In the genomic region with DNA sequence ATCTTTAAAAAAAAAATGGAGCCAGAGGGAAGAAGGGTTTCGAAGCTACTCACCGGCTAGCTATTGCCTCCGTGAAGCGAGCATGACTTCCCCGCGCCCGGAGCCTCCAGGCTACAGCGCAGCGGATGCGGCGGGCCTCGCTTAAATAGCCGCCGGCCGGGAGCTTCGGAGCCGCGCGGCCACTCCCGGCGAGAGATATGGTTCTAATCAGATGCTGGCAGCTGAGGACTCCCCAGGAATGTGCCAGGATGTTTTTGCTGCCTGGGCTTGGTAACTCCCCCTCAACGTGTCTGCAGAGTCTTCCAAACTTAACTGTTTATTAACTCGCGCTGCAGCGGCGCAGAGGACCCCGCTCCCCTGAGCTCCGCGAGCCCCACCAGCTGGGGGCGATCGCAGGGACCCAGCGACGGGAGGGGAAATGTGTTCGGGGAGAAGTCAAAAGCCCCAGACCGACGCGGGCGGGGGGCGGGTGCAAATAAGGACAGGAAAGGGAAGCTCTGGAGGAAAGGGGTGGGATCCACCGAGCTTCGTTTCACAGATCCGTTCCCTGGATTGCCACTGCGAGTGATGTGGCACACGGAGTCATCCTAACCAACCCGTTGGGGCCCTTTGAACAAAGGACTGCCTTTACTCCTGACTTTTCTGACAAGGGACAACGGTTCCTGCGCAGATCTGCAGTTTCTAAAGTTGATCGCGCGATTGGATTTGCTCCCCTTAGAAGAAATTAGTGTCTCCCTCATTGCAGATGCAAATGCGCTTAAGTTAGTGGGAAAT, we compare ENCODE assay signal across 1 cellular context.
TF ChIP-seq lines count a peak whose summit lies in the region.

A gene (minus strand): TSS at position 230 of the 774 bp plus-strand sequence. CDS start 30,660 bp downstream, outside the sequence.

TF ChIP-seq in HepG2, 621 proteins besides CTCF, POLR2A, EP300 and RAD21 (continued from another document and continues in another):
- TF ChIP-seq, protein P1, sequence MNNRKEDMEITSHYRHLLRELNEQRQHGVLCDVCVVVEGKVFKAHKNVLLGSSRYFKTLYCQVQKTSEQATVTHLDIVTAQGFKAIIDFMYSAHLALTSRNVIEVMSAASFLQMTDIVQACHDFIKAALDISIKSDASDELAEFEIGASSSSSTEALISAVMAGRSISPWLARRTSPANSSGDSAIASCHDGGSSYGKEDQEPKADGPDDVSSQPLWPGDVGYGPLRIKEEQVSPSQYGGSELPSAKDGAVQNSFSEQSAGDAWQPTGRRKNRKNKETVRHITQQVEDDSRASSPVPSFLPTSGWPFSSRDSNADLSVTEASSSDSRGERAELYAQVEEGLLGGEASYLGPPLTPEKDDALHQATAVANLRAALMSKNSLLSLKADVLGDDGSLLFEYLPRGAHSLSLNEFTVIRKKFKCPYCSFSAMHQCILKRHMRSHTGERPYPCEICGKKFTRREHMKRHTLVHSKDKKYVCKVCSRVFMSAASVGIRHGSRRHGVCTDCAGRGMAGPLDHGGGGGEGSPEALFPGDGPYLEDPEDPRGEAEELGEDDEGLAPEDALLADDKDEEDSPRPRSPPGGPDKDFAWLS (CRISPR knock-in tag; IDR thresholded peaks at IDR 0.05; ENCODE audit: borderline replicate concordance) = no peak
- TF ChIP-seq, protein P2, sequence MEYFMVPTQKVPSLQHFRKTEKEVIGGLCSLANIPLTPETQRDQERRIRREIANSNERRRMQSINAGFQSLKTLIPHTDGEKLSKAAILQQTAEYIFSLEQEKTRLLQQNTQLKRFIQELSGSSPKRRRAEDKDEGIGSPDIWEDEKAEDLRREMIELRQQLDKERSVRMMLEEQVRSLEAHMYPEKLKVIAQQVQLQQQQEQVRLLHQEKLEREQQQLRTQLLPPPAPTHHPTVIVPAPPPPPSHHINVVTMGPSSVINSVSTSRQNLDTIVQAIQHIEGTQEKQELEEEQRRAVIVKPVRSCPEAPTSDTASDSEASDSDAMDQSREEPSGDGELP (IDR thresholded peaks at IDR 0.05; ENCODE audit: borderline replicate concordance, low read depth) = 0 out of 2 replicates have a peak, but pooled peaks have one; percentile 13
- no peak for TF ChIP-seq ZNF282 (IDR thresholded peaks at IDR 0.05; ENCODE audit: partially characterized antibody)
- no peak for TF ChIP-seq ZNF138 (CRISPR knock-in tag; IDR thresholded peaks at IDR 0.05; ENCODE audit: low read depth)
- no peak for TF ChIP-seq PCBP1 (IDR thresholded peaks at IDR 0.05; ENCODE audit: borderline replicate concordance, low read depth, low read length)
- TF ChIP-seq RFXAP (CRISPR knock-in tag; IDR thresholded peaks at IDR 0.05; ENCODE audit: borderline replicate concordance) = peak; percentile 67; the same call in 1 of the 2 replicates
- TF ChIP-seq, protein P3, sequence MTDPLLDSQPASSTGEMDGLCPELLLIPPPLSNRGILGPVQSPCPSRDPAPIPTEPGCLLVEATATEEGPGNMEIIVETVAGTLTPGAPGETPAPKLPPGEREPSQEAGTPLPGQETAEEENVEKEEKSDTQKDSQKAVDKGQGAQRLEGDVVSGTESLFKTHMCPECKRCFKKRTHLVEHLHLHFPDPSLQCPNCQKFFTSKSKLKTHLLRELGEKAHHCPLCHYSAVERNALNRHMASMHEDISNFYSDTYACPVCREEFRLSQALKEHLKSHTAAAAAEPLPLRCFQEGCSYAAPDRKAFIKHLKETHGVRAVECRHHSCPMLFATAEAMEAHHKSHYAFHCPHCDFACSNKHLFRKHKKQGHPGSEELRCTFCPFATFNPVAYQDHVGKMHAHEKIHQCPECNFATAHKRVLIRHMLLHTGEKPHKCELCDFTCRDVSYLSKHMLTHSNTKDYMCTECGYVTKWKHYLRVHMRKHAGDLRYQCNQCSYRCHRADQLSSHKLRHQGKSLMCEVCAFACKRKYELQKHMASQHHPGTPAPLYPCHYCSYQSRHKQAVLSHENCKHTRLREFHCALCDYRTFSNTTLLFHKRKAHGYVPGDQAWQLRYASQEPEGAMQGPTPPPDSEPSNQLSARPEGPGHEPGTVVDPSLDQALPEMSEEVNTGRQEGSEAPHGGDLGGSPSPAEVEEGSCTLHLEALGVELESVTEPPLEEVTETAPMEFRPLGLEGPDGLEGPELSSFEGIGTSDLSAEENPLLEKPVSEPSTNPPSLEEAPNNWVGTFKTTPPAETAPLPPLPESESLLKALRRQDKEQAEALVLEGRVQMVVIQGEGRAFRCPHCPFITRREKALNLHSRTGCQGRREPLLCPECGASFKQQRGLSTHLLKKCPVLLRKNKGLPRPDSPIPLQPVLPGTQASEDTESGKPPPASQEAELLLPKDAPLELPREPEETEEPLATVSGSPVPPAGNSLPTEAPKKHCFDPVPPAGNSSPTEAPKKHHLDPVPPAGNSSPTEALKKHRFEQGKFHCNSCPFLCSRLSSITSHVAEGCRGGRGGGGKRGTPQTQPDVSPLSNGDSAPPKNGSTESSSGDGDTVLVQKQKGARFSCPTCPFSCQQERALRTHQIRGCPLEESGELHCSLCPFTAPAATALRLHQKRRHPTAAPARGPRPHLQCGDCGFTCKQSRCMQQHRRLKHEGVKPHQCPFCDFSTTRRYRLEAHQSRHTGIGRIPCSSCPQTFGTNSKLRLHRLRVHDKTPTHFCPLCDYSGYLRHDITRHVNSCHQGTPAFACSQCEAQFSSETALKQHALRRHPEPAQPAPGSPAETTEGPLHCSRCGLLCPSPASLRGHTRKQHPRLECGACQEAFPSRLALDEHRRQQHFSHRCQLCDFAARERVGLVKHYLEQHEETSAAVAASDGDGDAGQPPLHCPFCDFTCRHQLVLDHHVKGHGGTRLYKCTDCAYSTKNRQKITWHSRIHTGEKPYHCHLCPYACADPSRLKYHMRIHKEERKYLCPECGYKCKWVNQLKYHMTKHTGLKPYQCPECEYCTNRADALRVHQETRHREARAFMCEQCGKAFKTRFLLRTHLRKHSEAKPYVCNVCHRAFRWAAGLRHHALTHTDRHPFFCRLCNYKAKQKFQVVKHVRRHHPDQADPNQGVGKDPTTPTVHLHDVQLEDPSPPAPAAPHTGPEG (CRISPR knock-in tag; IDR thresholded peaks at IDR 0.05) = no peak
- no peak for TF ChIP-seq KLF15 (CRISPR knock-in tag; IDR thresholded peaks at IDR 0.05; ENCODE audit: borderline replicate concordance)
- TF ChIP-seq NFIC (IDR thresholded peaks at IDR 0.05; ENCODE audit: low read length) = no peak
- no peak for TF ChIP-seq MAFK (conservative IDR thresholded peaks at IDR 0.05 in 1 of 2, IDR thresholded peaks at IDR 0.05 in 1 of 2; ENCODE audit: low read length in 2 of 2)
- TF ChIP-seq TEAD2 (CRISPR knock-in tag; IDR thresholded peaks at IDR 0.05) = no peak
- TF ChIP-seq MYNN (CRISPR knock-in tag; IDR thresholded peaks at IDR 0.05; ENCODE audit: low read depth) = no peak
- TF ChIP-seq HOXA3 (CRISPR knock-in tag; IDR thresholded peaks at IDR 0.05) = peak; percentile 52; the same call in 1 of the 2 replicates
- TF ChIP-seq ZNF713 (CRISPR knock-in tag; IDR thresholded peaks at IDR 0.05) = no peak
- TF ChIP-seq, protein P4, sequence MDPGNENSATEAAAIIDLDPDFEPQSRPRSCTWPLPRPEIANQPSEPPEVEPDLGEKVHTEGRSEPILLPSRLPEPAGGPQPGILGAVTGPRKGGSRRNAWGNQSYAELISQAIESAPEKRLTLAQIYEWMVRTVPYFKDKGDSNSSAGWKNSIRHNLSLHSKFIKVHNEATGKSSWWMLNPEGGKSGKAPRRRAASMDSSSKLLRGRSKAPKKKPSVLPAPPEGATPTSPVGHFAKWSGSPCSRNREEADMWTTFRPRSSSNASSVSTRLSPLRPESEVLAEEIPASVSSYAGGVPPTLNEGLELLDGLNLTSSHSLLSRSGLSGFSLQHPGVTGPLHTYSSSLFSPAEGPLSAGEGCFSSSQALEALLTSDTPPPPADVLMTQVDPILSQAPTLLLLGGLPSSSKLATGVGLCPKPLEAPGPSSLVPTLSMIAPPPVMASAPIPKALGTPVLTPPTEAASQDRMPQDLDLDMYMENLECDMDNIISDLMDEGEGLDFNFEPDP (CRISPR knock-in tag; conservative IDR thresholded peaks at IDR 0.05) = no peak
- no peak for TF ChIP-seq ZNF251 (CRISPR knock-in tag; IDR thresholded peaks at IDR 0.05)
- no peak for TF ChIP-seq MIER2 (CRISPR knock-in tag; IDR thresholded peaks at IDR 0.05)
- TF ChIP-seq SMARCE1 (IDR thresholded peaks at IDR 0.05; ENCODE audit: borderline replicate concordance) = no peak
- TF ChIP-seq REXO4 (CRISPR knock-in tag; IDR thresholded peaks at IDR 0.05; ENCODE audit: borderline replicate concordance) = no peak
- TF ChIP-seq NCOR1 (IDR thresholded peaks at IDR 0.05; ENCODE audit: borderline replicate concordance, low read length) = no peak
- no peak for TF ChIP-seq ATF7 (IDR thresholded peaks at IDR 0.05)
- TF ChIP-seq ATF7 (CRISPR knock-in tag; IDR thresholded peaks at IDR 0.05) = no peak
- TF ChIP-seq TRIM24 (CRISPR knock-in tag; IDR thresholded peaks at IDR 0.05) = no peak
- no peak for TF ChIP-seq ZNF121 (CRISPR knock-in tag; IDR thresholded peaks at IDR 0.05)
- TF ChIP-seq, protein P5, sequence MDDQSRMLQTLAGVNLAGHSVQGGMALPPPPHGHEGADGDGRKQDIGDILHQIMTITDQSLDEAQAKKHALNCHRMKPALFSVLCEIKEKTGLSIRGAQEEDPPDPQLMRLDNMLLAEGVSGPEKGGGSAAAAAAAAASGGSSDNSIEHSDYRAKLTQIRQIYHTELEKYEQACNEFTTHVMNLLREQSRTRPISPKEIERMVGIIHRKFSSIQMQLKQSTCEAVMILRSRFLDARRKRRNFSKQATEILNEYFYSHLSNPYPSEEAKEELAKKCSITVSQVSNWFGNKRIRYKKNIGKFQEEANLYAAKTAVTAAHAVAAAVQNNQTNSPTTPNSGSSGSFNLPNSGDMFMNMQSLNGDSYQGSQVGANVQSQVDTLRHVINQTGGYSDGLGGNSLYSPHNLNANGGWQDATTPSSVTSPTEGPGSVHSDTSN (CRISPR knock-in tag; IDR thresholded peaks at IDR 0.05; ENCODE audit: borderline replicate concordance) = no peak
- no peak for TF ChIP-seq MLLT10 (CRISPR knock-in tag; IDR thresholded peaks at IDR 0.05)
- TF ChIP-seq JARID2 (CRISPR knock-in tag; IDR thresholded peaks at IDR 0.05; ENCODE audit: insufficient replicate concordance) = no peak
- no peak for TF ChIP-seq PHF5A (CRISPR knock-in tag; IDR thresholded peaks at IDR 0.05; ENCODE audit: low read depth, unreplicated experiment)
- TF ChIP-seq, protein P6, sequence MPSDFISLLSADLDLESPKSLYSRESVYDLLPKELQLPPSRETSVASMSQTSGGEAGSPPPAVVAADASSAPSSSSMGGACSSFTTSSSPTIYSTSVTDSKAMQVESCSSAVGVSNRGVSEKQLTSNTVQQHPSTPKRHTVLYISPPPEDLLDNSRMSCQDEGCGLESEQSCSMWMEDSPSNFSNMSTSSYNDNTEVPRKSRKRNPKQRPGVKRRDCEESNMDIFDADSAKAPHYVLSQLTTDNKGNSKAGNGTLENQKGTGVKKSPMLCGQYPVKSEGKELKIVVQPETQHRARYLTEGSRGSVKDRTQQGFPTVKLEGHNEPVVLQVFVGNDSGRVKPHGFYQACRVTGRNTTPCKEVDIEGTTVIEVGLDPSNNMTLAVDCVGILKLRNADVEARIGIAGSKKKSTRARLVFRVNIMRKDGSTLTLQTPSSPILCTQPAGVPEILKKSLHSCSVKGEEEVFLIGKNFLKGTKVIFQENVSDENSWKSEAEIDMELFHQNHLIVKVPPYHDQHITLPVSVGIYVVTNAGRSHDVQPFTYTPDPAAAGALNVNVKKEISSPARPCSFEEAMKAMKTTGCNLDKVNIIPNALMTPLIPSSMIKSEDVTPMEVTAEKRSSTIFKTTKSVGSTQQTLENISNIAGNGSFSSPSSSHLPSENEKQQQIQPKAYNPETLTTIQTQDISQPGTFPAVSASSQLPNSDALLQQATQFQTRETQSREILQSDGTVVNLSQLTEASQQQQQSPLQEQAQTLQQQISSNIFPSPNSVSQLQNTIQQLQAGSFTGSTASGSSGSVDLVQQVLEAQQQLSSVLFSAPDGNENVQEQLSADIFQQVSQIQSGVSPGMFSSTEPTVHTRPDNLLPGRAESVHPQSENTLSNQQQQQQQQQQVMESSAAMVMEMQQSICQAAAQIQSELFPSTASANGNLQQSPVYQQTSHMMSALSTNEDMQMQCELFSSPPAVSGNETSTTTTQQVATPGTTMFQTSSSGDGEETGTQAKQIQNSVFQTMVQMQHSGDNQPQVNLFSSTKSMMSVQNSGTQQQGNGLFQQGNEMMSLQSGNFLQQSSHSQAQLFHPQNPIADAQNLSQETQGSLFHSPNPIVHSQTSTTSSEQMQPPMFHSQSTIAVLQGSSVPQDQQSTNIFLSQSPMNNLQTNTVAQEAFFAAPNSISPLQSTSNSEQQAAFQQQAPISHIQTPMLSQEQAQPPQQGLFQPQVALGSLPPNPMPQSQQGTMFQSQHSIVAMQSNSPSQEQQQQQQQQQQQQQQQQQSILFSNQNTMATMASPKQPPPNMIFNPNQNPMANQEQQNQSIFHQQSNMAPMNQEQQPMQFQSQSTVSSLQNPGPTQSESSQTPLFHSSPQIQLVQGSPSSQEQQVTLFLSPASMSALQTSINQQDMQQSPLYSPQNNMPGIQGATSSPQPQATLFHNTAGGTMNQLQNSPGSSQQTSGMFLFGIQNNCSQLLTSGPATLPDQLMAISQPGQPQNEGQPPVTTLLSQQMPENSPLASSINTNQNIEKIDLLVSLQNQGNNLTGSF (CRISPR knock-in tag; IDR thresholded peaks at IDR 0.05) = 0 out of 2 replicates have a peak, but pooled peaks have one; percentile 49
- TF ChIP-seq ZSCAN20 (CRISPR knock-in tag; IDR thresholded peaks at IDR 0.05; ENCODE audit: borderline replicate concordance) = 0 out of 2 replicates have a peak, but pooled peaks have one; percentile 63
- no peak for TF ChIP-seq ZNF780A (CRISPR knock-in tag; IDR thresholded peaks at IDR 0.05)
- no peak for TF ChIP-seq GPN1 (CRISPR knock-in tag; IDR thresholded peaks at IDR 0.05; ENCODE audit: borderline replicate concordance)
- no peak for TF ChIP-seq DNMT3B (CRISPR knock-in tag; conservative IDR thresholded peaks at IDR 0.05)
- no peak for TF ChIP-seq ZNF782 (CRISPR knock-in tag; IDR thresholded peaks at IDR 0.05; ENCODE audit: borderline replicate concordance)
- TF ChIP-seq ZNF12 (CRISPR knock-in tag; IDR thresholded peaks at IDR 0.05) = no peak
- TF ChIP-seq NBN (conservative IDR thresholded peaks at IDR 0.05) = no peak
- TF ChIP-seq SP4 (CRISPR knock-in tag; IDR thresholded peaks at IDR 0.05) = peak; percentile 40; the same call in 1 of the 2 replicates
- TF ChIP-seq ZNF790 (CRISPR knock-in tag; IDR thresholded peaks at IDR 0.05; ENCODE audit: borderline replicate concordance) = no peak
- no peak for TF ChIP-seq RFX1 (IDR thresholded peaks at IDR 0.05)
- TF ChIP-seq ZFX (CRISPR knock-in tag; IDR thresholded peaks at IDR 0.05; ENCODE audit: low read depth) = peak; percentile 28; the same call in 1 of the 2 replicates
- TF ChIP-seq, protein P7, sequence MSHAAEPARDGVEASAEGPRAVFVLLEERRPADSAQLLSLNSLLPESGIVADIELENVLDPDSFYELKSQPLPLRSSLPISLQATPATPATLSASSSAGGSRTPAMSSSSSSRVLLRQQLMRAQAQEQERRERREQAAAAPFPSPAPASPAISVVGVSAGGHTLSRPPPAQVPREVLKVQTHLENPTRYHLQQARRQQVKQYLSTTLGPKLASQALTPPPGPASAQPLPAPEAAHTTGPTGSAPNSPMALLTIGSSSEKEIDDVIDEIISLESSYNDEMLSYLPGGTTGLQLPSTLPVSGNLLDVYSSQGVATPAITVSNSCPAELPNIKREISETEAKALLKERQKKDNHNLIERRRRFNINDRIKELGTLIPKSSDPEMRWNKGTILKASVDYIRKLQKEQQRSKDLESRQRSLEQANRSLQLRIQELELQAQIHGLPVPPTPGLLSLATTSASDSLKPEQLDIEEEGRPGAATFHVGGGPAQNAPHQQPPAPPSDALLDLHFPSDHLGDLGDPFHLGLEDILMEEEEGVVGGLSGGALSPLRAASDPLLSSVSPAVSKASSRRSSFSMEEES (CRISPR knock-in tag; IDR thresholded peaks at IDR 0.05) = no peak; the same call in 1 of the 2 replicates
